Comparison of ENCODE assay signal across 9 cellular contexts in the genomic region with DNA sequence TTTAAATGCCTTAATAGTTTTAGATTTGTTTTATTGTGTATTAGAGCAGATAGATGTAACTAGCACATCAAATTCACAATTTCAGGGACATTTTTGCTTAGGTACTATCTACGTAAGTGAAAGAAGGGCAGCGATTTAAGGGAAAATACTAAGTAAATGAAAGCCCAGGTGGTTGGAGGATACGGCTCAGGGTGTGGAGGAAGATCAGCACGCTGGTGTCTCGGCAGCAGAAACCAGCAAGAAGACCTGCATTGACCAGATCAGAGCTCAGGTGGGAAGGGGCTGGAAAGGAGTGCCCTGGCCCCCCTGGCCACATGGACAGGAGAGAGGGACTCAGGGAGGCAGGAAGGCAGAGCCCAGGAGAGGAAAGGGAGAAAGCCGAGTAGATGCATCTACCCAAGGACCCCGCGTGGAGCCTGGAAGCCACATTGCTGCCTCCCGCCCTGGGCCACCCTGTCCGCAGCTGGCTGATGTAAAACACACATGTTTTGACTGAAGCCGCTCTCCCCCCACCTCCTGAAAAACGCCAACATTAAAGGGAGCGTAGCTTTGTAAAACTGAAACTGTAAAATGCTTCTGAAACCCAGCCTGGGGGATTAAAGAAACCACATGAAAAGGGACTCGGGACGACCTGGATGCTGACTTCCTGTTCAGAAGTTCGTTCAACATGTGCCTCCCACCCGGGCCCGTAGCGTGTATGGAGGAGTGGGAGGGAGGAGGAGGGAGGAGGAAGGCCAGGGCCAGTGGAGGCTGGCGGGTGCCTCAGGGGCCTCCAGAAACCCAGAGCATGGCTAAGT.
DNase-seq lines count a peak whose midpoint lies in the region; ATAC-seq and TF ChIP-seq lines count a peak whose summit lies in the region.
"Had no signal": no experiment of that assay in that cellular context is flagged by ENCODE, and none has a peak within 500 bp of the region (broad histone marks: within the 10 kb centered on the region; RNA-seq: fewer than 3 reads in every experiment).

No MANE protein-coding gene starts in this region.

- peak overlapping the region; percentile 60 for H3K4me3 Mint-ChIP-seq in activated CD4-positive, alpha-beta T cell treated with anti-CD3 and anti-CD28 coated beads, Interleukin-2, amount 10 ng/mL, durations not matched to agents 24 days and 14 days
- H3K4me3 Mint-ChIP-seq in naive thymus-derived CD8-positive, alpha-beta T cell = peak overlapping the region; percentile 73 to 89 (median 84)

- H3K4me1 ChIP-seq in DND-41 (ENCODE audit: insufficient read depth, low read length) (peaks cover 47% of the 10 kb centered on the region), foreskin keratinocyte (no peaks in the 10 kb centered on the region)

- H3K4me3 ChIP-seq in DND-41 (ENCODE audit: low read depth in 1 of 2, low read length in 2 of 2) = peak overlapping the region in 1 of 2 experiments; percentile 39; a peak in 2 of 4 replicates
- H3K4me3 ChIP-seq: lung had no signal

- H3K9me3 ChIP-seq in DND-41 (ENCODE audit: insufficient read depth, low read length, severe bottlenecking) = no peaks in the 10 kb centered on the region

- peak overlapping the region; percentile 67 for H3K27ac Mint-ChIP-seq in activated CD4-positive, alpha-beta T cell treated with anti-CD3 and anti-CD28 coated beads, Interleukin-2, amount 10 ng/mL, durations not matched to agents 24 days and 14 days
- H3K27ac Mint-ChIP-seq in naive thymus-derived CD8-positive, alpha-beta T cell = peak overlapping the region in 9 of 10 donors; percentile 19 to 85 (median 57)

- no peak for TF ChIP-seq CTCF in DND-41 (IDR thresholded peaks at IDR 0.05; ENCODE audit: borderline replicate concordance, extremely low read depth, low read length, poor library complexity, severe bottlenecking)
- no peak for TF ChIP-seq CTCF in foreskin keratinocyte (conservative IDR thresholded peaks at IDR 0.05)

- DNase-seq in DND-41 = peak; percentile 93
- DNase-seq in activated CD4-positive, alpha-beta T cell treated with anti-CD3 and anti-CD28 coated beads, Interleukin-2, amount 10 ng/mL, durations not matched to agents 24 days and 14 days = peak; percentile 89
- peak in 3 of 10 donors; percentile 27 to 38 (median 34) for DNase-seq in naive thymus-derived CD8-positive, alpha-beta T cell
- no peak for DNase-seq in NCI-H526 treated with DMSO at 0.1 percent for 48 hours (lab: John Stamatoyannopoulos, UW)
- DNase-seq in foreskin keratinocyte = no peak
- DNase-seq in GDM1 (lab: John Stamatoyannopoulos, UW) = no peak
- DNase-seq in cardiac septum (ENCODE audit: low spot score) = no peak

- no peaks in the 10 kb centered on the region for H3K36me3 Mint-ChIP-seq in activated CD4-positive, alpha-beta T cell treated with anti-CD3 and anti-CD28 coated beads, Interleukin-2, amount 10 ng/mL, durations not matched to agents 24 days and 14 days (ENCODE audit: low read depth)
- no peaks in the 10 kb centered on the region for H3K36me3 Mint-ChIP-seq in naive thymus-derived CD8-positive, alpha-beta T cell

- H3K27me3 Mint-ChIP-seq in activated CD4-positive, alpha-beta T cell treated with anti-CD3 and anti-CD28 coated beads, Interleukin-2, amount 10 ng/mL, durations not matched to agents 24 days and 14 days = peaks cover 61% of the 10 kb centered on the region
- peaks cover 4 to 29% (median 10%) of the 10 kb centered on the region in 5 donors for H3K27me3 Mint-ChIP-seq in naive thymus-derived CD8-positive, alpha-beta T cell

- peak overlapping the region; percentile 76 for H3K27ac ChIP-seq in DND-41 (ENCODE audit: low read length)
- no peak overlapping the region for H3K27ac ChIP-seq in foreskin keratinocyte

- intact Hi-C loops in activated CD4-positive, alpha-beta T cell treated with anti-CD3 and anti-CD28 coated beads, Interleukin-2, amount 10 ng/mL, durations not matched to agents 24 days and 14 days (cut with micrococcal nuclease) = loop anchor here (1.0 to 5.0 kb wide), 4 partner anchors 73 to 445 kb away; no protein-coding TSS in a partner anchor
- intact Hi-C loops in cardiac septum (cut with DNase I) = loop anchor here (10.0 kb wide), 1 partner anchor 425 kb away; no protein-coding TSS in a partner anchor

- H3K36me3 ChIP-seq in DND-41 (ENCODE audit: insufficient read depth, low read length) = no peaks in the 10 kb centered on the region

- peak; percentile 82 for ATAC-seq in DND-41 (ENCODE audit: insufficient read depth, low read depth)
- ATAC-seq in HG02571 (IDR thresholded peaks at IDR 0.05; ENCODE audit: unreplicated experiment) = peak; percentile 55
- peak; percentile 32 to 50 for ATAC-seq in naive thymus-derived CD8-positive, alpha-beta T cell
- ATAC-seq in foreskin keratinocyte = no peak

- peak overlapping the region; percentile 64 for H3K4me2 ChIP-seq in DND-41 (ENCODE audit: insufficient read depth, low read length)

- no peaks in the 10 kb centered on the region for H3K79me2 ChIP-seq in DND-41 (ENCODE audit: insufficient read depth, low read length)

- peaks cover 29% of the 10 kb centered on the region for H3K4me1 Mint-ChIP-seq in activated CD4-positive, alpha-beta T cell treated with anti-CD3 and anti-CD28 coated beads, Interleukin-2, amount 10 ng/mL, durations not matched to agents 24 days and 14 days
- H3K4me1 Mint-ChIP-seq in naive thymus-derived CD8-positive, alpha-beta T cell = peaks cover 27 to 57% (median 46%) of the 10 kb centered on the region in 4 donors

- no peaks in the 10 kb centered on the region for H3K9me3 Mint-ChIP-seq in activated CD4-positive, alpha-beta T cell treated with anti-CD3 and anti-CD28 coated beads, Interleukin-2, amount 10 ng/mL, durations not matched to agents 24 days and 14 days
- H3K9me3 Mint-ChIP-seq in naive thymus-derived CD8-positive, alpha-beta T cell = no peaks in the 10 kb centered on the region

- H2AFZ ChIP-seq in DND-41 (ENCODE audit: low read depth, low read length) = no peak overlapping the region

- peaks cover 32% of the 10 kb centered on the region for H3K27me3 ChIP-seq in DND-41 (ENCODE audit: insufficient read depth, low read length, poor library complexity)
- peaks cover 31% of the 10 kb centered on the region for H3K27me3 ChIP-seq in foreskin keratinocyte

- peaks cover 58% of the 10 kb centered on the region for H4K20me1 ChIP-seq in DND-41 (ENCODE audit: insufficient read depth, low read length)

- H3K9ac ChIP-seq in DND-41 (ENCODE audit: low read depth, low read length) = peak overlapping the region; percentile 36

- POLR2A ChIA-PET in naive thymus-derived CD8-positive, alpha-beta T cell (lab: Charles Lee) = interaction anchor here (0.6 kb wide), 1 partner anchor 282 kb away, joined by 3 read pairs; no protein-coding TSS in a partner anchor

Comparison
In these comparisons a context has a peak if more than half of its experiments do, and no peak if none do; other contexts are left out.
1. DNase-seq: peak in DND-41 (single experiment) and activated CD4-positive, alpha-beta T cell treated with anti-CD3 and anti-CD28 coated beads, Interleukin-2, amount 10 ng/mL, durations not matched to agents 24 days and 14 days (single experiment); none in NCI-H526 treated with DMSO at 0.1 percent for 48 hours (single experiment), foreskin keratinocyte (0 of 2), GDM1 (single experiment) and cardiac septum (single experiment).